ENCODE assay signal across 1 cellular context in the genomic region with DNA sequence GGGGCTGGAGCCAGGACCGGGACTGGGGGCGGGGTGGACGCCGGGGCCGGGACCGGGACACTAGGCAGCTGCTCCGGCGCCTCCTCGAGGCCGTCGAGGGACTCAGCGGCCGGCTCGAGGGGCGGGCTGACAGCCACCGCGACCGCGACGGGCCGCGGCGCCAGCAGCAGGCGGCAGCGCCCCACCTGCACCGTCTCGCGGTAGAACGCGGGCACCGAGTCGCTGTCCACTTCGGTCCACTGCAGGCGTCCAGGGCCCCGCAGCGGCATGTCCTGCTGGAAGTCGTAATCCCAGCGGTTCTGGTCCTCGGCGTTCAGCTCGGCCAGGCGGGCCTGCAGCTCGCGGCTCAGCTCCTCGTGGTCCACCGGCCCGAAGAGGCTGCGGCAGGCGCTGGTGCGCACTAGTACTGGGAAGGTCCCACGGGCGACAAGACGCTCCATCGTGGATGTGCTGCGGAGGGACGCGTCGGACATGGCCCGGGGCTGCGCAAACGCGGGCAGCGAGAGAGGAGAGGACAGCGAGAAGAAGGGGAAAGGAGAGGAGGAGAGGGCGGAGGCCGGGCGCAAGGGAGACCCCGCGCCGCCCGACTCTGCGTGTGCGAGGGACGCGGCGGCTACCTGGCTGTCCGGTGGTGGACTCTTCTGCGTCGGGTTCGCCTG.
A peak's percentile ranks its signal among the peaks of the same experiment; 100 is the strongest.
TF ChIP-seq lines count a peak whose summit lies in the region.

No MANE protein-coding gene starts in this region.

TF ChIP-seq in HEK293, 187 proteins besides CTCF, POLR2A, EP300 and RAD21 (continued from another document and continues in another):
- TF ChIP-seq PRDM6 (tag by site-specific recombination; IDR thresholded peaks at IDR 0.05) (no peak), ZNF23 (tag by site-specific recombination; IDR thresholded peaks at IDR 0.05; ENCODE audit: borderline replicate concordance) (no peak), BCL11B (tag by site-specific recombination; IDR thresholded peaks at IDR 0.05; ENCODE audit: low read depth) (no peak), ZNF529 (tag by site-specific recombination; IDR thresholded peaks at IDR 0.05; ENCODE audit: insufficient replicate concordance) (no peak), EGR2 (tag by site-specific recombination; IDR thresholded peaks at IDR 0.05; ENCODE audit: low read depth) (no peak), ZNF248 (tag by site-specific recombination; IDR thresholded peaks at IDR 0.05) (no peak), SCRT1 (tag by site-specific recombination; IDR thresholded peaks at IDR 0.05; ENCODE audit: borderline replicate concordance) (no peak), YY1 (tag by site-specific recombination; IDR thresholded peaks at IDR 0.05) (no peak), ZNF2 (tag by site-specific recombination; IDR thresholded peaks at IDR 0.05) (peak; percentile 61; the same call in 1 of the 2 replicates), ZNF473 (tag by site-specific recombination; IDR thresholded peaks at IDR 0.05) (no peak), GLI2 (tag by site-specific recombination; IDR thresholded peaks at IDR 0.05; ENCODE audit: borderline replicate concordance, low read depth) (no peak), HOXA7 (CRISPR knock-in tag; IDR thresholded peaks at IDR 0.05; ENCODE audit: borderline replicate concordance) (no peak), ZBTB1 (tag by site-specific recombination; IDR thresholded peaks at IDR 0.05) (no peak), KLF7 (tag by site-specific recombination; IDR thresholded peaks at IDR 0.05; ENCODE audit: borderline replicate concordance) (no peak), KLF1 (tag by site-specific recombination; IDR thresholded peaks at IDR 0.05) (no peak), ZNF571 (tag by site-specific recombination; IDR thresholded peaks at IDR 0.05) (no peak), KLF16 (tag by site-specific recombination; IDR thresholded peaks at IDR 0.05) (no peak), ZNF561 (tag by site-specific recombination; IDR thresholded peaks at IDR 0.05; ENCODE audit: borderline replicate concordance) (no peak), ZNF121 (tag by site-specific recombination; IDR thresholded peaks at IDR 0.05) (no peak), ZFP37 (tag by site-specific recombination; IDR thresholded peaks at IDR 0.05) (no peak), ZNF302 (tag by site-specific recombination; IDR thresholded peaks at IDR 0.05; ENCODE audit: low read depth) (no peak), ZNF76 (tag by site-specific recombination; IDR thresholded peaks at IDR 0.05; ENCODE audit: borderline replicate concordance, low read depth) (no peak; the same call in 1 of the 2 replicates), ZNF175 (tag by site-specific recombination; IDR thresholded peaks at IDR 0.05) (no peak), ZBTB11 (tag by site-specific recombination; conservative IDR thresholded peaks at IDR 0.05; ENCODE audit: low read depth) (no peak), ZNF510 (tag by site-specific recombination; IDR thresholded peaks at IDR 0.05; ENCODE audit: insufficient replicate concordance) (no peak), SCRT2 (tag by site-specific recombination; IDR thresholded peaks at IDR 0.05) (no peak), ZNF366 (tag by site-specific recombination; conservative IDR thresholded peaks at IDR 0.05) (0 out of 2 replicates have a peak, but pooled peaks have one; percentile 19), ZSCAN5A (tag by site-specific recombination; IDR thresholded peaks at IDR 0.05) (no peak), ZNF341 (tag by site-specific recombination; IDR thresholded peaks at IDR 0.05; ENCODE audit: low read depth) (no peak), PRDM1 (tag by site-specific recombination; IDR thresholded peaks at IDR 0.05) (no peak), ZNF223 (tag by site-specific recombination; IDR thresholded peaks at IDR 0.05) (no peak), ZNF785 (tag by site-specific recombination; IDR thresholded peaks at IDR 0.05) (peak; percentile 74; the same call in 1 of the 2 replicates), ZNF768 (tag by site-specific recombination; IDR thresholded peaks at IDR 0.05) (no peak), ZNF792 (tag by site-specific recombination; IDR thresholded peaks at IDR 0.05) (no peak), ZNF416 (tag by site-specific recombination; IDR thresholded peaks at IDR 0.05) (no peak), ZSCAN18 (tag by site-specific recombination; IDR thresholded peaks at IDR 0.05) (no peak), ZNF391 (tag by site-specific recombination; IDR thresholded peaks at IDR 0.05; ENCODE audit: borderline replicate concordance, low read depth) (no peak), GLIS1 (tag by site-specific recombination; IDR thresholded peaks at IDR 0.05) (no peak), PRDM2 (tag by site-specific recombination; IDR thresholded peaks at IDR 0.05; ENCODE audit: borderline replicate concordance) (no peak), MEIS1 (CRISPR knock-in tag; IDR thresholded peaks at IDR 0.05; ENCODE audit: borderline replicate concordance) (no peak), ZNF362 (tag by site-specific recombination; IDR thresholded peaks at IDR 0.05) (no peak), KLF8 (tag by site-specific recombination; IDR thresholded peaks at IDR 0.05) (no peak), ZNF701 (tag by site-specific recombination; IDR thresholded peaks at IDR 0.05) (no peak)
- TF ChIP-seq, protein P1, sequence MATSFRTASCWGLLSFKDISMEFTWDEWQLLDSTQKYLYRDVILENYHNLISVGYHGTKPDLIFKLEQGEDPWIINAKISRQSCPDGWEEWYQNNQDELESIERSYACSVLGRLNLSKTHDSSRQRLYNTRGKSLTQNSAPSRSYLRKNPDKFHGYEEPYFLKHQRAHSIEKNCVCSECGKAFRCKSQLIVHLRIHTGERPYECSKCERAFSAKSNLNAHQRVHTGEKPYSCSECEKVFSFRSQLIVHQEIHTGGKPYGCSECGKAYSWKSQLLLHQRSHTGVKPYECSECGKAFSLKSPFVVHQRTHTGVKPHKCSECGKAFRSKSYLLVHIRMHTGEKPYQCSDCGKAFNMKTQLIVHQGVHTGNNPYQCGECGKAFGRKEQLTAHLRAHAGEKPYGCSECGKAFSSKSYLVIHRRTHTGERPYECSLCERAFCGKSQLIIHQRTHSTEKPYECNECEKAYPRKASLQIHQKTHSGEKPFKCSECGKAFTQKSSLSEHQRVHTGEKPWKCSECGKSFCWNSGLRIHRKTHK (tag by site-specific recombination; IDR thresholded peaks at IDR 0.05) = no peak
- TF ChIP-seq, protein P2, sequence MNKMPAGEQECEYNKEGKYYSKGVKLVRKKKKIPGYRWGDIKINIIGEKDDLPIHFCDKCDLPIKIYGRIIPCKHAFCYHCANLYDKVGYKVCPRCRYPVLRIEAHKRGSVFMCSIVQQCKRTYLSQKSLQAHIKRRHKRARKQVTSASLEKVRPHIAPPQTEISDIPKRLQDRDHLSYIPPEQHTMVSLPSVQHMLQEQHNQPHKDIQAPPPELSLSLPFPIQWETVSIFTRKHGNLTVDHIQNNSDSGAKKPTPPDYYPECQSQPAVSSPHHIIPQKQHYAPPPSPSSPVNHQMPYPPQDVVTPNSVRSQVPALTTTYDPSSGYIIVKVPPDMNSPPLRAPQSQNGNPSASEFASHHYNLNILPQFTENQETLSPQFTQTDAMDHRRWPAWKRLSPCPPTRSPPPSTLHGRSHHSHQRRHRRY (tag by site-specific recombination; IDR thresholded peaks at IDR 0.05) = no peak
